Comparison of ENCODE assay signal across 9 cellular contexts in the genomic region with DNA sequence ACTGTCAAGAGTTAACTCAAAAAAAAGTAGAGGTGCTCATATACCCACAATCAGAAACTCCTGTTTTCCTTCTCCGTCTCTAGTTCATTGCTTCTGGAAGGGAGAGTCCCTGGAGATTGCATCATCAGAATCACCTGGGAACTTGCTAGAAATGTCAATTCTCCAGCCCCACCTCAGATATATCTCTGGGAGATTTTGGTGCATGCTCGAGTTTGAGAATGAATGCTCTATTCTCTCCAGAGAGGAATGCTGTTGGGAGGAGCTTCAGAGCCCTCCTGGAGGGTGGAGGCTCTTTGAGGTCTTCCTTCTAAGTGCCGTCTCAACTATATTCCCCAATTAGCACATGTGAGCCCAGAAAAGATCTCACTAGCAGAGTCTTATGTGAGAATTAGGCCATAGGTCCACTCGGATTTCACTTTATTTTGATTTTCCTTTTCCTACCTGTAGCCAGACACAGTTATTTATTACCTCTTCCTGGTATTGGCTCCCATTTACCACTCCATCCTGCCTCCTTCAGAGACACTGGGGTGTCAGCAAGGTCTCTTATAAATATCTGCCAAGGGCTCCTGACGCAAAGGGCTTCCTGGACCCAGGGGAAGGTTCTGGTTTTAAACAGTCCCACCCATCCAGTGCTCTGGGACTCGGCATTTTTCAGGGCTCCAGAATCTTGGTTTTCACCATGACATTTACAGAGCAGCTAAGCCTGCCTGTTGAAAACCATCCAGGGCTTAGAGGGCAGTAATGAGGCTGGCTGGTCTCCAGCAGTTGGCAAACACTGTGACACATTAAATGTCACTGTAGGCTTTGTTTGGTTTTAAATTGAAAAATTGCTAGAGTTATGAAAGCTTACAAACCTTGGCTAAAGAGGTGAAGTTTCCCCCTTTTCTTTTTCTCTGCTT.
DNase-seq lines count a peak whose midpoint lies in the region; ATAC-seq, FAIRE-seq and TF ChIP-seq lines count a peak whose summit lies in the region.
"Had no signal": no experiment of that assay in that cellular context is flagged by ENCODE, and none has a peak within 500 bp of the region (broad histone marks: within the 10 kb centered on the region; RNA-seq: fewer than 3 reads in every experiment).

No MANE protein-coding gene starts in this region.

- DNase-seq in AG08395 (ENCODE audit: low spot score), result peak; percentile 62
- peak; percentile 70 for DNase-seq in NCI-H1092 (lab: John Stamatoyannopoulos, UW)
- DNase-seq in T47D (ENCODE audit: low read depth in 1 of 2, low spot score in 1 of 2), result peak; percentile 67 to 86
- peak; percentile 79 to 80 (median 79) for DNase-seq in right lobe of liver
- no peak for DNase-seq in urothelium cell line (ENCODE audit: low spot score)
- DNase-seq: CD4-positive, alpha-beta memory T cell had no signal

- H3K27ac ChIP-seq in right lobe of liver, result peak overlapping the region in 2 of 3 donors; percentile 12 to 50

- in situ Hi-C loops in T47D (cut with HindIII; ENCODE audit: low pct_unique_long_range_greater_than_20kb, low sequenced_read_pairs), result no loop called here

- peaks cover 0 to 7% (median 0%) of the 10 kb centered on the region in 4 donors for H3K36me3 ChIP-seq in right lobe of liver

- TF ChIP-seq CTCF in right lobe of liver (IDR thresholded peaks at IDR 0.05), result peak in 3 of 4 donors; percentile 6 to 32 (median 20)

- 31% methylated on average over 4 of the region's 6 CpGs for WGBS in right lobe of liver (ENCODE audit: insufficient coverage, low coverage, low lambda C conversion rate, missing lambda C conversion rate)

- intact Hi-C loops in right lobe of liver (cut with DNase I), result no loop called here

- H3K27me3 ChIP-seq in right lobe of liver, result no peaks in the 10 kb centered on the region

- ATAC-seq in right lobe of liver (peak; percentile 88 to 92 (median 90)), GM21423 (IDR thresholded peaks at IDR 0.05; ENCODE audit: unreplicated experiment) (no peak), GM21528 (IDR thresholded peaks at IDR 0.05; ENCODE audit: low FRiP score, unreplicated experiment) (no peak), HG02840 (IDR thresholded peaks at IDR 0.05; ENCODE audit: low FRiP score, unreplicated experiment) (no peak)

- FAIRE-seq in urothelium cell line (lab: Jason Lieb, UNC), result no peak

- H3K4me3 ChIP-seq in right lobe of liver, result no peak overlapping the region

- TF ChIP-seq POLR2A in right lobe of liver (IDR thresholded peaks at IDR 0.05), result no peak

- peaks cover 0 to 22% (median 6%) of the 10 kb centered on the region in 4 donors for H3K4me1 ChIP-seq in right lobe of liver

- H3K9me3 ChIP-seq in right lobe of liver, result no peaks in the 10 kb centered on the region

Comparison
In these comparisons a context has a peak if more than half of its experiments do, and no peak if none do; other contexts are left out.
1. ATAC-seq: peak in right lobe of liver (4 of 4); none in GM21423 (single experiment), GM21528 (single experiment) and HG02840 (single experiment).